In the genomic region with DNA sequence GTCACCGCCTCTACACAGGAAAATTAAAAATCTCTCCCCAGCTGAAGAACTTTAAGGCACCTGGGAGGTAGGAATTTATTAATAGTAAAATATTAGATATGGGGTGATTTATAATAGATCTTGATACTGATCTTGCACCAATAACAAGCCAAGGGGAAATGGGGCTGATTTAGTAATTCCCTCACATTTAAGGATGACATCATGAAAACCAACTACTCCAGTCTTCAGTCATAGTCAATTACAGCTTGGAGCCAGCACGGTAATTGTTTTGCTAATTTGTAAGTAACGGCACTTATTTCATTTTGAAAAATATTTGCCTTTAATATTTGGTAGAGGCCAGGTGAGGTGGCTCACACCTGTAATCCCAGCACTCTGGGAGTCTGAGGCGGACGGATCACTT, we compare ENCODE assay signal across 22 cellular contexts.
"Had no signal": no experiment of that assay in that cellular context is flagged by ENCODE, and none has a peak within 500 bp of the region (broad histone marks: within the 10 kb centered on the region; RNA-seq: fewer than 3 reads in every experiment).

No MANE protein-coding gene starts in this region.

- H3K36me3 ChIP-seq: neutrophil, pancreas had no signal

- H3K9me3 ChIP-seq: neutrophil, pancreas had no signal

- H3K27me3 ChIP-seq: dorsolateral prefrontal cortex, neutrophil, pancreas had no signal

- H3K4me3 ChIP-seq: dorsolateral prefrontal cortex, lung, pancreas had no signal

- DNase-seq: activated B cell treated with CpG ODN at 0.5 μM for 24 hours; activated CD4-positive, alpha-beta memory T cell treated with anti-CD3 and anti-CD28 coated beads, Interleukin-2, amount 10 ng/mL, durations not matched to agents 7 days and 5 days; activated CD4-positive, alpha-beta T cell treated with anti-CD3 and anti-CD28 coated beads for 4 hours; activated naive CD4-positive, alpha-beta T cell; activated naive CD8-positive, alpha-beta T cell treated with anti-CD3 and anti-CD28 coated beads for 36 hours; activated T-cell treated with anti-CD3 and anti-CD28 coated beads, Interleukin-2, amount 50 U/mL, for 1 hour; amygdala; central memory CD4-positive, alpha-beta T cell; dorsolateral prefrontal cortex; foreskin melanocyte; hypothalamus; pancreas; stimulated activated naive CD8-positive, alpha-beta T cell treated with anti-CD3 and anti-CD28 coated beads, Interleukin-15, Interleukin-2, amounts not matched to agents 100 U/mL and 50 U/mL, for 24 hours; substantia nigra; T-helper 1 cell; T-helper 9 cell had no signal

- FAIRE-seq: colon, keratinocyte, pancreas had no signal

- ATAC-seq: activated T-helper 17 cell treated with anti-CD3 and anti-CD28 coated beads, Interleukin-2, amount 50 U/mL, for 72 hours; pancreas; SK-N-SH treated with all-trans-retinoic acid at 6 μM for 48 hours; stimulated activated naive CD8-positive, alpha-beta T cell treated with anti-CD3 and anti-CD28 coated beads, Interleukin-15, Interleukin-2, amounts not matched to agents 100 U/mL and 50 U/mL, for 24 hours had no signal

- H3K27ac ChIP-seq: neutrophil, pancreas had no signal
